In the genomic region with DNA sequence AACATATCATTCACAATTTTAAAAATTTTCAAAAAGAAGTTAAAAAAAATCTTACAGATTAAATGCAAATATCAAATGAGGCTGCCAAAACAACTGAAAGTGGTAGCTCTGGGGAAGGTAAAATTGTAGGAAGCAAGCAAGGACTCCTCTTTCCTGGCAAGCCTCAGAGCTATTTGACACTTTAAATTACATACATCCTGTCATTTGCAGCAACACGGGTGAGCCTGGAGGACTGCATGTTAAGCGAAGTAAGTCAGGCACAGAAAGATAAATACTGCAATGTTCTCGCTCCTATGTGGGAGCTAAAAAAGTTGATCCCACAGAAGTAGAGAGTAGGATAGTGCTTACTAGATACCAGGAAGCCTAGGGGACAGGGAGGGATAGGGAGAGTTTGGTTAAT, we compare ENCODE assay signal across 23 cellular contexts. TPM values are rescaled to one million over a fixed set of nuclear protein-coding genes. Genes with fewer than 3 reads are reported as not detected.
"Had no signal": no experiment of that assay in that cellular context is flagged by ENCODE, and none has a peak within 500 bp of the region (broad histone marks: within the 10 kb centered on the region; RNA-seq: fewer than 3 reads in every experiment).

No MANE protein-coding gene starts in this region.

- H3K36me3 ChIP-seq: breast epithelium, gastroesophageal sphincter, heart left ventricle, left lung, ovary, prostate gland, thoracic aorta, vagina had no signal

- H3K27me3 ChIP-seq: breast epithelium, gastroesophageal sphincter, heart left ventricle, left lung, ovary, vagina had no signal

- ATAC-seq: gastroesophageal sphincter; heart left ventricle; left lung; natural killer cell; stimulated activated naive B cell treated with anti-CD40 and anti-IgM and Interleukin-4, amounts not matched to agents 10 μg/mL and 1 μg/mL and 100 μg/mL, for 72 hours had no signal

- H3K4me1 ChIP-seq: breast epithelium, prostate gland had no signal

- DNase-seq: activated CD4-positive, alpha-beta memory T cell treated with anti-CD3 and anti-CD28 coated beads for 36 hours; activated CD4-positive, alpha-beta T cell treated with anti-CD3 and anti-CD28 coated beads for 48 hours; activated naive CD4-positive, alpha-beta T cell treated with anti-CD3 and anti-CD28 coated beads for 36 hours; activated naive CD8-positive, alpha-beta T cell treated with anti-CD3 and anti-CD28 coated beads, Interleukin-2, amount 10 ng/mL, durations not matched to agents 7 days and 5 days; activated T-cell treated with anti-CD3 and anti-CD28 coated beads, Interleukin-2, amount 50 U/mL, for 48 hours; amniotic stem cell; endodermal cell; heart left ventricle; left lung; midbrain; natural killer cell; ovary; stimulated activated CD4-positive, alpha-beta T cell treated with anti-CD3 and anti-CD28 coated beads, Interleukin-2, amount 100 ng/mL, for 48 hours; stimulated activated CD8-positive, alpha-beta memory T cell treated with anti-CD3 and anti-CD28 coated beads, Interleukin-4, amount 100 ng/mL, for 48 hours; stimulated activated naive B cell treated with anti-CD40 and anti-IgM and Interleukin-4, amounts not matched to agents 10 μg/mL and 1 μg/mL and 100 μg/mL, for 72 hours had no signal

- H3K4me3 ChIP-seq: breast epithelium, coronary artery, gastroesophageal sphincter, heart left ventricle, left lung, lung, ovary, prostate gland, thoracic aorta, vagina had no signal

- H3K9me3 ChIP-seq: gastroesophageal sphincter, left lung, ovary, prostate gland, thoracic aorta, vagina had no signal

- H3K27ac ChIP-seq: breast epithelium, coronary artery, epithelial cell of prostate, gastroesophageal sphincter, heart left ventricle, left lung, ovary, prostate gland, thoracic aorta, vagina had no signal

RNA-seq across cellular contexts. Expression of gene LPAR1, which starts 58.0 kb away (rescaled TPM):
- total RNA-seq: activated CD4-positive, alpha-beta memory T cell treated with anti-CD3 and anti-CD28 coated beads for 36 hours; activated naive CD4-positive, alpha-beta T cell treated with anti-CD3 and anti-CD28 coated beads for 36 hours had no signal
